Comparison of ENCODE assay signal across 22 cellular contexts in the genomic region with DNA sequence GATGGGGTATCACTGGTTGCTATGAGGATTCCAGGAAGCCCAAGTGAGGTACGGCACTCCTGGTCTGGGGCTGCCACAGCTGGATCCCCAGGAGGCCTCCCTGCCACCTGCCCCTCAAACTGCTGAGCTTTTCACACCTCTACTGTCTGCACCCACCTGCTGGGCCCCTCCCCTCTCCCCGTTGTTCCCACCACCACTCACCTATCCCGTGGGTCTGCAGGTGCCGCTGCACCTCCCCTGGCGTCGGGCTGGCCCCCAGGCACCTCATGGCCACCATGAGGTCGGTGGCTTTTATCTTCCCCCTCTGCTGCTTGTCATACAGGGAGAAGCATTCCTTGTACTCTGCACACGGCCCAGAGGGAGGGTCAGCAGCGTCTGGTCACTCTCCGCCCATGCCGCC. TPM values are rescaled to one million over a fixed set of nuclear protein-coding genes. Genes with fewer than 3 reads are reported as not detected.
DNase-seq lines count a peak whose midpoint lies in the region; ATAC-seq and TF ChIP-seq lines count a peak whose summit lies in the region.
"Had no signal": no experiment of that assay in that cellular context is flagged by ENCODE, and none has a peak within 500 bp of the region (broad histone marks: within the 10 kb centered on the region; RNA-seq: fewer than 3 reads in every experiment).

No MANE protein-coding gene starts in this region.

- no peak for TF ChIP-seq POLR2A in erythroblast (IDR thresholded peaks at IDR 0.05; ENCODE audit: low read length)

- peaks cover 44% of the 10 kb centered on the region for H3K36me3 ChIP-seq in BLaER1
- H3K36me3 ChIP-seq in Caco-2 (ENCODE audit: control insufficient read depth, insufficient read depth, low read length), result peaks cover 2% of the 10 kb centered on the region
- peaks cover 35% of the 10 kb centered on the region; the same call in 1 of the 2 replicates for H3K36me3 ChIP-seq in OCI-LY7 (ENCODE audit: insufficient read depth, low read length)
- H3K36me3 ChIP-seq: brain microvascular endothelial cell, tibial artery had no signal

- intact Hi-C loops in Caco-2 (cut with micrococcal nuclease; ENCODE audit: unreplicated experiment) (no loop called here), OCI-LY7 (cut with micrococcal nuclease; ENCODE audit: unreplicated experiment) (no loop called here)

- no peaks in the 10 kb centered on the region for H3K27me3 ChIP-seq in BLaER1
- no peaks in the 10 kb centered on the region for H3K27me3 ChIP-seq in Caco-2 (replicated peaks; ENCODE audit: control insufficient read depth, insufficient read depth, low read length)
- H3K27me3 ChIP-seq: brain microvascular endothelial cell, right lobe of liver had no signal

- peaks cover 9% of the 10 kb centered on the region; the same call in 1 of the 2 replicates for H3K79me2 ChIP-seq in OCI-LY7 (ENCODE audit: insufficient read depth, low read depth, low read length)

- TF ChIP-seq CTCF in Caco-2 (IDR thresholded peaks at IDR 0.05; ENCODE audit: insufficient read depth in 1 of 2, low read depth in 1 of 2, low read length in 1 of 2, severe bottlenecking in 1 of 2, unreplicated experiment in 1 of 2) (no peak), foreskin fibroblast (IDR thresholded peaks at IDR 0.05; ENCODE audit: low read depth, low read length) (no peak), OCI-LY7 (conservative IDR thresholded peaks at IDR 0.05; ENCODE audit: low read length) (no peak)

- CTCF ChIA-PET in Caco-2 (lab: Charles Lee), result no interaction called here
- CTCF ChIA-PET in OCI-LY7 (lab: Charles Lee; ENCODE audit: unreplicated experiment), result interaction anchor here (0.6 kb wide), 1 partner anchor 356 kb away, joined by 3 read pairs; no protein-coding TSS in a partner anchor

- no TSS peak for BruUV-seq in Caco-2 (replicated peaks; lab: Mats Ljungman, UMichigan)
- BruUV-seq in OCI-LY7 (replicated peaks; lab: Mats Ljungman, UMichigan), result no TSS peak

- POLR2A ChIA-PET in Caco-2 (lab: Charles Lee) (no interaction called here), OCI-LY7 (lab: Charles Lee) (no interaction called here)

- H4K20me1 ChIP-seq in BLaER1 (peaks cover 38% of the 10 kb centered on the region), OCI-LY7 (ENCODE audit: insufficient read depth, low read length) (no peaks in the 10 kb centered on the region)

- H3K27me3 Mint-ChIP-seq in Caco-2 (ENCODE audit: insufficient read depth, unreplicated experiment), result no peaks in the 10 kb centered on the region
- H3K27me3 Mint-ChIP-seq in activated T-helper 17 cell treated with anti-CD3 and anti-CD28 coated beads, Interleukin-2, amount 50 U/mL, for 72 hours, result no peaks in the 10 kb centered on the region
- H3K27me3 Mint-ChIP-seq: activated CD4-positive, alpha-beta memory T cell treated with anti-CD3 and anti-CD28 coated beads, Interleukin-2, amount 10 ng/mL, durations not matched to agents 7 days and 5 days; stimulated activated naive CD8-positive, alpha-beta T cell treated with anti-CD3 and anti-CD28 coated beads, Interleukin-15, Interleukin-2, amounts not matched to agents 100 ng/mL and 50 ng/mL, for 24 hours had no signal

- DNase-seq in Caco-2 (no peak), left kidney (ENCODE audit: low read depth, low spot score) (peak; percentile 29), foreskin fibroblast (no peak), OCI-LY7 (ENCODE audit: low spot score) (no peak), NCI-H82 treated with DMSO at 0.1 percent for 48 hours (lab: John Stamatoyannopoulos, UW; ENCODE audit: unreplicated experiment) (no peak), erythroblast (lab: John Stamatoyannopoulos, UW) (no peak)
- DNase-seq: activated CD4-positive, alpha-beta memory T cell treated with anti-CD3 and anti-CD28 coated beads, Interleukin-2, amount 10 ng/mL, durations not matched to agents 7 days and 5 days; activated CD4-positive, CD25-positive, alpha-beta regulatory T cell; activated gamma-delta T cell; brain microvascular endothelial cell; HFFc6; hypothalamus; MM.1S; NCI-H1694; NCI-H2227 treated with DMSO at 0.1 percent for 48 hours; NCI-H748 treated with DMSO at 0.1 percent for 48 hours; posterior cingulate gyrus; tibial artery had no signal

- H3K9ac ChIP-seq in BLaER1, result no peak overlapping the region

- H3K9me2 ChIP-seq in OCI-LY7 (ENCODE audit: insufficient read depth, low read length), result no peaks in the 10 kb centered on the region

- H3K4me1 ChIP-seq in BLaER1 (peaks cover 54% of the 10 kb centered on the region), Caco-2 (peaks cover 2% of the 10 kb centered on the region; the same call in 1 of the 2 replicates), OCI-LY7 (ENCODE audit: insufficient read depth, low read length, poor library complexity, severe bottlenecking) (no peaks in the 10 kb centered on the region)

- H3K4me3 ChIP-seq in BLaER1, result no peak overlapping the region
- H3K4me3 ChIP-seq in Caco-2 (ENCODE audit: low read depth, low read length), result no peak overlapping the region
- H3K4me3 ChIP-seq in foreskin fibroblast (ENCODE audit: low read depth in 1 of 2, low read length in 2 of 2), result no peak overlapping the region
- H3K4me3 ChIP-seq in OCI-LY7 (ENCODE audit: low read depth, low read length, poor library complexity, severe bottlenecking), result no peak overlapping the region
- H3K4me3 ChIP-seq: right lobe of liver, tibial artery had no signal

- H3K9me3 Mint-ChIP-seq in Caco-2 (ENCODE audit: unreplicated experiment), result no peaks in the 10 kb centered on the region
- no peaks in the 10 kb centered on the region for H3K9me3 Mint-ChIP-seq in activated T-helper 17 cell treated with anti-CD3 and anti-CD28 coated beads, Interleukin-2, amount 50 U/mL, for 72 hours
- H3K9me3 Mint-ChIP-seq: activated CD4-positive, alpha-beta memory T cell treated with anti-CD3 and anti-CD28 coated beads, Interleukin-2, amount 10 ng/mL, durations not matched to agents 7 days and 5 days; HFFc6; stimulated activated naive CD8-positive, alpha-beta T cell treated with anti-CD3 and anti-CD28 coated beads, Interleukin-15, Interleukin-2, amounts not matched to agents 100 ng/mL and 50 ng/mL, for 24 hours had no signal

- H3K27ac ChIP-seq in BLaER1 (peak overlapping the region; percentile 36), OCI-LY7 (ENCODE audit: low read depth, low read length, poor library complexity, severe bottlenecking) (no peak overlapping the region)
- H3K27ac ChIP-seq: brain microvascular endothelial cell, right lobe of liver, tibial artery had no signal

- H3K36me3 Mint-ChIP-seq in Caco-2 (ENCODE audit: insufficient read depth, unreplicated experiment), result peaks cover 66% of the 10 kb centered on the region
- peaks cover 15% of the 10 kb centered on the region for H3K36me3 Mint-ChIP-seq in activated T-helper 17 cell treated with anti-CD3 and anti-CD28 coated beads, Interleukin-2, amount 50 U/mL, for 72 hours (ENCODE audit: low read depth)

- H3K27ac Mint-ChIP-seq in Caco-2 (ENCODE audit: unreplicated experiment), result peak overlapping the region; percentile 58
- peak overlapping the region; percentile 29 for H3K27ac Mint-ChIP-seq in activated T-helper 17 cell treated with anti-CD3 and anti-CD28 coated beads, Interleukin-2, amount 50 U/mL, for 72 hours
- H3K27ac Mint-ChIP-seq: activated CD4-positive, alpha-beta memory T cell treated with anti-CD3 and anti-CD28 coated beads, Interleukin-2, amount 10 ng/mL, durations not matched to agents 7 days and 5 days; HFFc6; stimulated activated naive CD8-positive, alpha-beta T cell treated with anti-CD3 and anti-CD28 coated beads, Interleukin-15, Interleukin-2, amounts not matched to agents 100 ng/mL and 50 ng/mL, for 24 hours had no signal

- H3K9me3 ChIP-seq in BLaER1, result no peaks in the 10 kb centered on the region
- H3K9me3 ChIP-seq in Caco-2, result no peaks in the 10 kb centered on the region
- H3K9me3 ChIP-seq in OCI-LY7 (ENCODE audit: low read length), result no peaks in the 10 kb centered on the region
- H3K9me3 ChIP-seq: right lobe of liver, tibial artery had no signal

- no peak for ATAC-seq in activated T-helper 17 cell treated with anti-CD3 and anti-CD28 coated beads, Interleukin-2, amount 50 U/mL, for 72 hours (replicated peaks)
- ATAC-seq: right lobe of liver had no signal

- H3K4me2 ChIP-seq in BLaER1 (peak overlapping the region; percentile 6; the same call in 1 of the 2 replicates), OCI-LY7 (ENCODE audit: low read length) (no peak overlapping the region)

- H3K4me3 Mint-ChIP-seq in Caco-2 (ENCODE audit: unreplicated experiment), result no peak overlapping the region
- no peak overlapping the region for H3K4me3 Mint-ChIP-seq in activated T-helper 17 cell treated with anti-CD3 and anti-CD28 coated beads, Interleukin-2, amount 50 U/mL, for 72 hours
- H3K4me3 Mint-ChIP-seq: activated CD4-positive, alpha-beta memory T cell treated with anti-CD3 and anti-CD28 coated beads, Interleukin-2, amount 10 ng/mL, durations not matched to agents 7 days and 5 days; HFFc6; stimulated activated naive CD8-positive, alpha-beta T cell treated with anti-CD3 and anti-CD28 coated beads, Interleukin-15, Interleukin-2, amounts not matched to agents 100 ng/mL and 50 ng/mL, for 24 hours had no signal

- no peak overlapping the region for H2AFZ ChIP-seq in OCI-LY7 (ENCODE audit: low read length)

- peaks cover 17% of the 10 kb centered on the region for H3K4me1 Mint-ChIP-seq in Caco-2 (ENCODE audit: low read depth, unreplicated experiment)
- peaks cover 6% of the 10 kb centered on the region for H3K4me1 Mint-ChIP-seq in activated T-helper 17 cell treated with anti-CD3 and anti-CD28 coated beads, Interleukin-2, amount 50 U/mL, for 72 hours

RNA-seq across cellular contexts. Expression of a gene that starts 5.8 kb away (rescaled TPM):
- 19.5 and 26.4 TPM in 2 replicates for total RNA-seq in Caco-2 (2022)
- total RNA-seq in activated T-helper 17 cell treated with anti-CD3 and anti-CD28 coated beads, Interleukin-2, amount 50 U/mL, for 72 hours, result 10 to 100 TPM in 1 of 2 donors, 1 to 10 TPM in 1; 8.0 to 12.5 TPM
- total RNA-seq in OCI-LY7 (2014; rRNA removed; shearing (Covaris generic)), result 28.7 and 52.8 TPM in 2 replicates
- 32.5 and 32.7 TPM in 2 replicates for total RNA-seq in OCI-LY7 (2022)

RNA-seq across cellular contexts. Expression of a gene that starts 30.2 kb away (rescaled TPM):
- total RNA-seq in Caco-2 (2022), result 69.5 and 76.7 TPM in 2 replicates
- total RNA-seq in activated T-helper 17 cell treated with anti-CD3 and anti-CD28 coated beads, Interleukin-2, amount 50 U/mL, for 72 hours, result 10 to 100 TPM; 44.2 to 69.7 TPM
- total RNA-seq in OCI-LY7 (2014; rRNA removed; shearing (Covaris generic)), result 50.3 and 60.2 TPM in 2 replicates
- 101 and 117 TPM in 2 replicates for total RNA-seq in OCI-LY7 (2022)
